8 cellular contexts compared by ENCODE assay signal in the genomic region with DNA sequence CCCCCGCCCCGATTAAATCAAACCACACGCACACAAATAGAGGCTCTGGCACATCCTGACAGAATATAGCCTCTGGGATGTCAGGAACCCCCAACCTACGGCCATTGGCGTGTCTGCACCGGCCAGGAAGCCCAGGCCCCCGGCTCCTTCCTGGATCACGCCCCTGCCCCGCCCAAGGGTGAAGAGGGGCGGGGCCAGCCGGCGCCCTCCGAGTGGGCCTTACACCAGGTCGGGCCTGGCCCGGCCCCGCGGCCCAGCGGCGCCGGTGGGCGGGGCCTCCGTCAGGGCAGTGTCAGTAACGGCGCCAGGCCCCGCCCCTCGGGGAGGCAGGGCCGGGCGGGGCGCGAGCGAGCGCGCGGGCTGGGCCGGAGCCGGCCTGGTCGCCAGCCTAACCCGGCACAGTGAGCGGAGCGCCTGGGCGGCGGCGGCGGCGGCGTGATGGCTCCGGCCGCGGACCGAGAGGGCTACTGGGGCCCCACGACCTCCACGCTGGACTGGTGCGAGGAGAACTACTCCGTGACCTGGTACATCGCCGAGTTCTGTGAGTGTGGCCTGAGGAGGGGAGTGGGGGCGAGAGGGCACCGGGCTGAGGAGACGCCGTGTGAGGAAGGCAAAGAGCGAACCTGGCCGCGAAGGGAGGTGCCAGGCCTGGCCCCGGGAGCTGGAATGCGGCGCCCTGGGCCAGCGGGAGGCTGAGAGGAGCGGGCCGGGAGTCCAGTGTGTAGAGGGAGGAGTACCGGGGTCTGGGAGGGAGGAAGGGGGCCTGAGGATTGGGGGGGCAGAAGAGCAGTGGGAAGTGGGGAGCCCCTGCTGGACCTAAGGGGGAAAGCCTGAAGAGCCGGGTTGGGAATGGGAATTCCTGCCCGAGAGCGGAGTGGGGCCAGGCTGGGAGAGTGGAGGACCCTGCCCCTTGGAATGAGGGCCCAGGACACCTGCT. TPM values are rescaled to one million over a fixed set of nuclear protein-coding genes. Genes with fewer than 3 reads are reported as not detected.
DNase-seq lines count a peak whose midpoint lies in the region; ATAC-seq, FAIRE-seq and TF ChIP-seq lines count a peak whose summit lies in the region.

A gene (plus strand): TSS at position 380 of the 937 bp plus-strand sequence. CDS start 59 bp downstream, at position 439.

- POLR2A ChIA-PET in HepG2 (lab: Yijun Ruan, JAX) = no interaction called here

- peak; percentile 31; the same call in 1 of the 2 replicates for TF ChIP-seq RAD21 in HepG2 (CRISPR knock-in tag; IDR thresholded peaks at IDR 0.05)

- peaks cover 19% of the 10 kb centered on the region for H3K4me1 Mint-ChIP-seq in activated CD4-positive, alpha-beta T cell treated with anti-CD3 and anti-CD28 coated beads, Interleukin-2, amount 10 ng/mL, durations not matched to agents 24 days and 14 days

- peak within 1 kb of the TSS; percentile 84 for H3K27ac Mint-ChIP-seq in activated CD4-positive, alpha-beta T cell treated with anti-CD3 and anti-CD28 coated beads, Interleukin-2, amount 10 ng/mL, durations not matched to agents 24 days and 14 days

- H3K36me3 Mint-ChIP-seq in activated CD4-positive, alpha-beta T cell treated with anti-CD3 and anti-CD28 coated beads, Interleukin-2, amount 10 ng/mL, durations not matched to agents 24 days and 14 days (ENCODE audit: low read depth) = peaks cover 6% of the 10 kb centered on the region

- no peaks in the 10 kb centered on the region for H3K9me3 ChIP-seq in HepG2 (ENCODE audit: low read length)

- peak within 1 kb of the TSS; percentile 95 for H3K4me2 ChIP-seq in HepG2 (ENCODE audit: low read depth, low read length)

- H4K20me1 ChIP-seq in HepG2 (ENCODE audit: insufficient read depth, low read length) = no peaks in the 10 kb centered on the region

- DNase-seq in C1 segment of cervical spinal cord (lab: John Stamatoyannopoulos, UW) (peak in 13 of 14 donors; percentile 46 to 91 (median 77)), GM19238 (ENCODE audit: insufficient read length, low spot score) (peak; percentile 95), NCI-H510A treated with DMSO at 0.1 percent for 48 hours (lab: John Stamatoyannopoulos, UW) (peak; percentile 87), dedifferentiated amniotic fluid mesenchymal stem cell (ENCODE audit: extremely low spot score) (peak; percentile 72), HepG2 (ENCODE audit: low spot score) (peak; percentile 78)
- DNase-seq in activated CD4-positive, alpha-beta T cell treated with anti-CD3 and anti-CD28 coated beads, Interleukin-2, amount 10 ng/mL, durations not matched to agents 24 days and 14 days = peak; percentile 97
- peak; percentile 85 for DNase-seq in stimulated activated CD4-positive, alpha-beta T cell treated with anti-CD3 and anti-CD28 coated beads, Interleukin-4, amount 100 ng/mL, for 1 hour

- BruUV-seq in HepG2 (replicated peaks; lab: Mats Ljungman, UMichigan) = no TSS peak

- TF ChIP-seq POLR2A in HepG2 (IDR thresholded peaks at IDR 0.05; ENCODE audit: insufficient read depth in 1 of 2, low read depth in 2 of 2, low read length in 2 of 2) = peak; percentile 28 to 76; a peak in 2 of 4 replicates

- H3K27me3 Mint-ChIP-seq in activated CD4-positive, alpha-beta T cell treated with anti-CD3 and anti-CD28 coated beads, Interleukin-2, amount 10 ng/mL, durations not matched to agents 24 days and 14 days = no peaks in the 10 kb centered on the region

- CTCF ChIA-PET in HepG2 (lab: Yijun Ruan, JAX; ENCODE audit: low intra/inter-chr PET ratio, low total read pairs) = no interaction called here

- H3K27ac ChIP-seq in HepG2 (ENCODE audit: extremely low read length, insufficient read depth, low read length) = peak within 1 kb of the TSS; percentile 66

- H3K9ac ChIP-seq in HepG2 (ENCODE audit: insufficient read depth, low read depth, low read length) = peak within 1 kb of the TSS; percentile 82

- no peak for FAIRE-seq in HepG2 (lab: Jason Lieb, UNC)

- 0 out of 4 replicates have a peak, but pooled peaks of 1 of the 2 experiments have one; percentile 4 for TF ChIP-seq EP300 in HepG2 (IDR thresholded peaks at IDR 0.05; ENCODE audit: low read depth in 2 of 2, low read length in 2 of 2)
- TF ChIP-seq EP300 in HepG2 (CRISPR knock-in tag; IDR thresholded peaks at IDR 0.05; ENCODE audit: borderline replicate concordance) = no peak

- H3K79me2 ChIP-seq in HepG2 (ENCODE audit: insufficient read depth, low read length) = no peaks in the 10 kb centered on the region

- peaks cover 4% of the 10 kb centered on the region for H3K9me3 Mint-ChIP-seq in activated CD4-positive, alpha-beta T cell treated with anti-CD3 and anti-CD28 coated beads, Interleukin-2, amount 10 ng/mL, durations not matched to agents 24 days and 14 days

- H3K4me3 ChIP-seq in HepG2 (replicated peaks in 1 of 3; ENCODE audit: insufficient read depth in 1 of 3, low read depth in 2 of 3, low read length in 3 of 3) = peak within 1 kb of the TSS; percentile 75 to 97 (median 96)

- H3K27me3 ChIP-seq in HepG2 (ENCODE audit: control insufficient read depth in 1 of 2, insufficient read depth in 2 of 2, low read length in 2 of 2) = no peaks in the 10 kb centered on the region

- peak within 1 kb of the TSS; percentile 83 for H2AFZ ChIP-seq in HepG2 (ENCODE audit: low read length)

- peak; percentile 18; the same call in 1 of the 2 replicates for TF ChIP-seq CTCF in HepG2 (CRISPR knock-in tag; IDR thresholded peaks at IDR 0.05)

- in situ Hi-C loops in HepG2 (cut with HindIII; ENCODE audit: extremely low pct_ligation_motif_present, low pct_unique_long_range_greater_than_20kb) = no loop called here

- WGBS in HepG2 (ENCODE audit: low lambda C conversion rate) = 5% methylated on average over 26 of the region's 73 CpGs

- intact Hi-C loops in activated CD4-positive, alpha-beta T cell treated with anti-CD3 and anti-CD28 coated beads, Interleukin-2, amount 10 ng/mL, durations not matched to agents 24 days and 14 days (cut with micrococcal nuclease) = loop anchor here (1.0 to 5.0 kb wide), 3 partner anchors 56 to 417 kb away; no protein-coding TSS in a partner anchor
- intact Hi-C loops in HepG2 (cut with micrococcal nuclease; ENCODE audit: unreplicated experiment) = loop anchor here (2.0 kb wide), 1 partner anchor 56 kb away; no protein-coding TSS in a partner anchor

- ATAC-seq in HG03439 (IDR thresholded peaks at IDR 0.05; ENCODE audit: unreplicated experiment) (peak; percentile 95), HepG2 (peak; percentile 98)

- peak within 1 kb of the TSS; percentile 90 for H3K4me3 Mint-ChIP-seq in activated CD4-positive, alpha-beta T cell treated with anti-CD3 and anti-CD28 coated beads, Interleukin-2, amount 10 ng/mL, durations not matched to agents 24 days and 14 days

- H3K4me1 ChIP-seq in HepG2 (ENCODE audit: insufficient read depth, low read length) = peaks cover 18% of the 10 kb centered on the region

- H3K36me3 ChIP-seq in HepG2 (replicated peaks in 1 of 2; ENCODE audit: control insufficient read depth in 1 of 2, insufficient read depth in 2 of 2, low read length in 2 of 2) = no peaks in the 10 kb centered on the region

TF ChIP-seq in HepG2, 621 proteins besides CTCF, POLR2A, EP300 and RAD21 (continues in another document):
- TF ChIP-seq PLRG1 (conservative IDR thresholded peaks at IDR 0.05) (no peak), NFRKB (IDR thresholded peaks at IDR 0.05) (no peak), PHF8 (CRISPR knock-in tag; IDR thresholded peaks at IDR 0.05) (peak; percentile 88)
- TF ChIP-seq, protein P1, sequence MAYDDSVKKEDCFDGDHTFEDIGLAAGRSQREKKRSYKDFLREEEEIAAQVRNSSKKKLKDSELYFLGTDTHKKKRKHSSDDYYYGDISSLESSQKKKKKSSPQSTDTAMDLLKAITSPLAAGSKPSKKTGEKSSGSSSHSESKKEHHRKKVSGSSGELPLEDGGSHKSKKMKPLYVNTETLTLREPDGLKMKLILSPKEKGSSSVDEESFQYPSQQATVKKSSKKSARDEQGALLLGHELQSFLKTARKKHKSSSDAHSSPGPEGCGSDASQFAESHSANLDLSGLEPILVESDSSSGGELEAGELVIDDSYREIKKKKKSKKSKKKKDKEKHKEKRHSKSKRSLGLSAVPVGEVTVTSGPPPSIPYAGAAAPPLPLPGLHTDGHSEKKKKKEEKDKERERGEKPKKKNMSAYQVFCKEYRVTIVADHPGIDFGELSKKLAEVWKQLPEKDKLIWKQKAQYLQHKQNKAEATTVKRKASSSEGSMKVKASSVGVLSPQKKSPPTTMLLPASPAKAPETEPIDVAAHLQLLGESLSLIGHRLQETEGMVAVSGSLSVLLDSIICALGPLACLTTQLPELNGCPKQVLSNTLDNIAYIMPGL (CRISPR knock-in tag; IDR thresholded peaks at IDR 0.05; ENCODE audit: borderline replicate concordance in 1 of 2, low read depth in 1 of 2) = peak in 1 of 2 experiments; percentile 59; a peak in 2 of 4 replicates

RNA-seq across cellular contexts. Expression of the gene that starts here (rescaled TPM):
- total RNA-seq in activated CD4-positive, alpha-beta T cell treated with anti-CD3 and anti-CD28 coated beads, Interleukin-2, amount 10 ng/mL, durations not matched to agents 24 days and 14 days = 12.5 and 13.8 TPM in 2 replicates
- 8.4 and 9.8 TPM in 2 replicates for total RNA-seq in HepG2 (2016; rRNA removed; fragmentation: Illumina TruSeq; extraction: Trizol)
- 3.3 and 3.8 TPM in 2 replicates for total RNA-seq in HepG2 (2016; cell fraction: cytosol; rRNA removed; fragmentation: Illumina TruSeq; extraction: Trizol; ENCODE audit: low read depth)
- total RNA-seq in HepG2 (2016; cell fraction: insoluble cytoplasmic fraction; rRNA removed; fragmentation: Illumina TruSeq; extraction: Trizol) = 9.1 and 9.4 TPM in 2 replicates
- 5.6 and 6.6 TPM in 2 replicates for total RNA-seq in HepG2 (2016; cell fraction: membrane; rRNA removed; fragmentation: Illumina TruSeq; extraction: Trizol)
- total RNA-seq in HepG2 (2016; cell fraction: nucleus; rRNA removed; fragmentation: Illumina TruSeq; extraction: Trizol) = 8.7 and 11.8 TPM in 2 replicates
- 4.4 and 6.0 TPM in 2 replicates for polyA plus RNA-seq in HepG2 (2011; rRNA removed)
- 2.6 TPM in 2 replicates for polyA plus RNA-seq in HepG2 (2011; cell fraction: cytosol; rRNA removed)
- polyA plus RNA-seq in HepG2 (2011; cell fraction: nucleus; rRNA removed) = 1.9 and 2.0 TPM in 2 replicates
- 2.1 and 3.9 TPM in 2 replicates for polyA plus RNA-seq in HepG2 (2012)
- 5.3 and 6.1 TPM in 2 replicates for polyA plus RNA-seq in HepG2 (2016; cell fraction: cytosol; fragmentation: Illumina TruSeq; extraction: Trizol; ENCODE audit: low read depth)
- polyA plus RNA-seq in HepG2 (2016; cell fraction: insoluble cytoplasmic fraction; fragmentation: Illumina TruSeq; extraction: Trizol; ENCODE audit: low read depth) = 6.5 and 10.2 TPM in 2 replicates
- 4.7 and 6.8 TPM in 2 replicates for polyA plus RNA-seq in HepG2 (2016; cell fraction: membrane; fragmentation: Illumina TruSeq; extraction: Trizol; ENCODE audit: low read depth)
- 13.1 and 14.2 TPM in 2 replicates for polyA plus RNA-seq in HepG2 (2016; cell fraction: nucleus; fragmentation: Illumina TruSeq; extraction: Trizol; ENCODE audit: insufficient read depth, low read depth)
- 5.0 and 23.4 TPM in 2 replicates for polyA minus RNA-seq in HepG2 (2011; rRNA and poly(A)+ RNA removed; ENCODE audit: low replicate concordance)
- 4.7 and 6.3 TPM in 2 replicates for polyA minus RNA-seq in HepG2 (2011; cell fraction: cytosol; rRNA and poly(A)+ RNA removed)
- polyA minus RNA-seq in HepG2 (2011; cell fraction: nucleus; rRNA and poly(A)+ RNA removed) = 6.8 and 8.0 TPM in 2 replicates

Comparison
In these comparisons a context has a peak if more than half of its experiments do, and no peak if none do; other contexts are left out.
1. Peak in every context shown above with its lines: DNase-seq, ATAC-seq, H3K4me3 ChIP-seq and H3K27ac ChIP-seq.